In genomic region chrX:70088791-70089190, GRCh38 we compare ENCODE assay signal across 27 cellular contexts. TPM values are rescaled to one million over a fixed set of nuclear protein-coding genes. Genes with fewer than 3 reads are reported as not detected.
"Had no signal": no experiment of that assay in that cellular context is flagged by ENCODE, and none has a peak within 500 bp of the region (broad histone marks: within the 10 kb centered on the region; RNA-seq: fewer than 3 reads in every experiment).

No MANE protein-coding gene starts in this region.

- H3K4me3 Mint-ChIP-seq: activated CD8-positive, alpha-beta T cell treated with anti-CD3 and anti-CD28 coated beads, Interleukin-2, amount 10 ng/mL, durations not matched to agents 7 days and 5 days; activated naive CD8-positive, alpha-beta T cell treated with anti-CD3 and anti-CD28 coated beads, Interleukin-2, amount 10 ng/mL, durations not matched to agents 7 days and 5 days; T-helper 1 cell treated with Interleukin-12 subunit alpha and Interleukin-12 subunit beta and Interleukin-4 antibody, amounts not matched to agents 30 μg/mL and 1 μg/mL, for 36 hours; WTC11 had no signal

- H3K4me1 ChIP-seq: adrenal gland, breast epithelium, Peyer's patch, SJCRH30 had no signal

- H3K36me3 ChIP-seq: adrenal gland, breast epithelium, MG63, Peyer's patch, SJCRH30 had no signal

- H3K27ac Mint-ChIP-seq: activated CD8-positive, alpha-beta T cell treated with anti-CD3 and anti-CD28 coated beads, Interleukin-2, amount 10 ng/mL, durations not matched to agents 7 days and 5 days; activated naive CD8-positive, alpha-beta T cell treated with anti-CD3 and anti-CD28 coated beads, Interleukin-2, amount 10 ng/mL, durations not matched to agents 7 days and 5 days; T-helper 1 cell treated with Interleukin-12 subunit alpha and Interleukin-12 subunit beta and Interleukin-4 antibody, amounts not matched to agents 30 μg/mL and 1 μg/mL, for 36 hours; WTC11 had no signal

- H3K4me3 ChIP-seq: adrenal gland, breast epithelium, MG63, Peyer's patch, SJCRH30 had no signal

- H3K27me3 ChIP-seq: MG63, Peyer's patch, SJCRH30 had no signal

- H3K9me3 Mint-ChIP-seq: activated naive CD8-positive, alpha-beta T cell treated with anti-CD3 and anti-CD28 coated beads, Interleukin-2, amount 10 ng/mL, durations not matched to agents 7 days and 5 days; T-helper 1 cell treated with Interleukin-12 subunit alpha and Interleukin-12 subunit beta and Interleukin-4 antibody, amounts not matched to agents 30 μg/mL and 1 μg/mL, for 36 hours; WTC11 had no signal

- DNase-seq: activated CD4-positive, alpha-beta T cell treated with anti-CD3 and anti-CD28 coated beads for 48 hours; activated CD4-positive, alpha-beta T cell treated with anti-CD3 and anti-CD28 coated beads, Interleukin-2, amount 50 U/mL, for 4 hours; activated CD4-positive, CD25-positive, alpha-beta regulatory T cell treated with anti-CD3 and anti-CD28 coated beads, Interleukin-2, amount 50 U/mL, for 72 hours; activated CD8-positive, alpha-beta memory T cell treated with anti-CD3 and anti-CD28 coated beads, Interleukin-2, amount 50 U/mL, for 48 hours; activated CD8-positive, alpha-beta T cell treated with anti-CD3 and anti-CD28 coated beads, Interleukin-2, amount 10 ng/mL, durations not matched to agents 7 days and 5 days; activated naive CD4-positive, alpha-beta T cell treated with anti-CD3 and anti-CD28 coated beads, Interleukin-2, amount 50 U/mL, for 16 hours; activated naive CD8-positive, alpha-beta T cell treated with anti-CD3 and anti-CD28 coated beads, Interleukin-2, amount 10 ng/mL, durations not matched to agents 7 days and 5 days; activated T-cell treated with anti-CD3 and anti-CD28 coated beads, Interleukin-2, amount 50 U/mL, for 1 hour; adrenal gland; anterior cingulate cortex; central memory CD4-positive, alpha-beta T cell; MG63; MV-4-11; NCI-H1092 treated with DMSO at 0.1 percent for 48 hours; NCI-H1417 treated with DMSO at 0.1 percent for 48 hours; NCI-H1694; NCI-H2081; NCI-H510A treated with DMSO at 0.1 percent for 48 hours; NCI-H69; NK-92 treated with Interleukin-12 subunit alpha and Interleukin-12 subunit beta, amount 100 ng/mL, for 24 hours; Peyer's patch; Right ventricle myocardium superior; SJCRH30 had no signal

- H3K9me3 ChIP-seq: adrenal gland, breast epithelium, MG63, Peyer's patch, SJCRH30 had no signal

- H3K36me3 Mint-ChIP-seq: activated naive CD8-positive, alpha-beta T cell treated with anti-CD3 and anti-CD28 coated beads, Interleukin-2, amount 10 ng/mL, durations not matched to agents 7 days and 5 days; WTC11 had no signal

- H3K27ac ChIP-seq: adrenal gland, breast epithelium, Peyer's patch, RWPE1, SJCRH30 had no signal

RNA-seq across cellular contexts. Expression of gene OTUD6A, which starts 26.5 kb away (rescaled TPM):
- total RNA-seq: activated CD8-positive, alpha-beta T cell treated with anti-CD3 and anti-CD28 coated beads, Interleukin-2, amount 10 ng/mL, durations not matched to agents 7 days and 5 days; activated naive CD8-positive, alpha-beta T cell treated with anti-CD3 and anti-CD28 coated beads, Interleukin-2, amount 10 ng/mL, durations not matched to agents 7 days and 5 days; adrenal gland; breast epithelium; Peyer's patch; Right ventricle myocardium superior; SJCRH30 had no signal
- polyA plus RNA-seq: adrenal gland had no signal

RNA-seq across cellular contexts. Expression of gene AWAT2, which starts 39.1 kb away (rescaled TPM):
- total RNA-seq: activated CD8-positive, alpha-beta T cell treated with anti-CD3 and anti-CD28 coated beads, Interleukin-2, amount 10 ng/mL, durations not matched to agents 7 days and 5 days; activated naive CD8-positive, alpha-beta T cell treated with anti-CD3 and anti-CD28 coated beads, Interleukin-2, amount 10 ng/mL, durations not matched to agents 7 days and 5 days; adrenal gland; breast epithelium; Peyer's patch; Right ventricle myocardium superior; SJCRH30; WTC11 had no signal
- polyA plus RNA-seq: adrenal gland had no signal
